In the genomic region with DNA sequence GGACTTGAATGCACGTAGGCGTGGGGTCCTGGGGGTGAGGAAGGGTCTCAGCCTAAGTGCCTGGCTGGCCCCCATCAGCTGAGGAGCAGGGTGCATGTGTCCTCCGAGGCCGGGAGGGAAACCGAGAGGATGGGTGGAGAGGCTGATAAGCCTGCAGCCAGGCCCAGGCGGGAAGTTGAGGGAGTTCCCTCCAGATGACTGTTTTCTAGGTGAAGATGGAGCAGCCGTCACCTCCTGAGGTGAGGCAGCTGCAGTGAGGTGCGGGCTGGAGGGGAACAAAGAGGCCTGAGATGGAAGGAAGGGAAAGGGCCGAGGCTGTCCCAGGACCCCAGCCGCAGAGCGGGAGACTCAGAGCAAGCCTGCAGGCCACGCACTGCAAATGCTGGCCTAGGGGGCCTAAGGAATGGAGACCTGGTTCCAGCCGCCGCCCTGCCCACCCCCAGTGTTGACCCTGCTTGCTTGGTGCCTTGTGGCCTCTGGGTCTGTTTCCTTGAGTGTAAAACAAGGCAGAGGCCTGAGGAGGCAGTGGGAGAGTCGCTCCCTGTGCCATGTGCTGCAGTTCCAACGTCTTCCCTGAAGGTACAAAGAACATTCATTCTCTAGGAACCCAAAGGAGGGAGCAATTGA, we compare ENCODE assay signal across 2 cellular contexts.
TF ChIP-seq lines count a peak whose summit lies in the region.

No MANE protein-coding gene starts in this region.

TF ChIP-seq in K562, 482 proteins besides CTCF, POLR2A, EP300 and RAD21 (continued from another document):
- TF ChIP-seq, protein P1, sequence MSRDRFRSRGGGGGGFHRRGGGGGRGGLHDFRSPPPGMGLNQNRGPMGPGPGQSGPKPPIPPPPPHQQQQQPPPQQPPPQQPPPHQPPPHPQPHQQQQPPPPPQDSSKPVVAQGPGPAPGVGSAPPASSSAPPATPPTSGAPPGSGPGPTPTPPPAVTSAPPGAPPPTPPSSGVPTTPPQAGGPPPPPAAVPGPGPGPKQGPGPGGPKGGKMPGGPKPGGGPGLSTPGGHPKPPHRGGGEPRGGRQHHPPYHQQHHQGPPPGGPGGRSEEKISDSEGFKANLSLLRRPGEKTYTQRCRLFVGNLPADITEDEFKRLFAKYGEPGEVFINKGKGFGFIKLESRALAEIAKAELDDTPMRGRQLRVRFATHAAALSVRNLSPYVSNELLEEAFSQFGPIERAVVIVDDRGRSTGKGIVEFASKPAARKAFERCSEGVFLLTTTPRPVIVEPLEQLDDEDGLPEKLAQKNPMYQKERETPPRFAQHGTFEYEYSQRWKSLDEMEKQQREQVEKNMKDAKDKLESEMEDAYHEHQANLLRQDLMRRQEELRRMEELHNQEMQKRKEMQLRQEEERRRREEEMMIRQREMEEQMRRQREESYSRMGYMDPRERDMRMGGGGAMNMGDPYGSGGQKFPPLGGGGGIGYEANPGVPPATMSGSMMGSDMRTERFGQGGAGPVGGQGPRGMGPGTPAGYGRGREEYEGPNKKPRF (IDR thresholded peaks at IDR 0.05; ENCODE audit: low read depth, low read length) = no peak
- peak; percentile 18; the same call in 1 of the 2 replicates for TF ChIP-seq CREM (IDR thresholded peaks at IDR 0.05; ENCODE audit: low read depth)
- peak; percentile 18; the same call in 1 of the 2 replicates for TF ChIP-seq TCF3 (CRISPR knock-in tag; IDR thresholded peaks at IDR 0.05)
- peak in 1 of 2 experiments; percentile 44; a peak in 1 of 4 replicates for TF ChIP-seq KDM1A (IDR thresholded peaks at IDR 0.05)
- TF ChIP-seq SREBF2 (CRISPR knock-in tag; IDR thresholded peaks at IDR 0.05) = no peak
- TF ChIP-seq MYC (IDR thresholded peaks at IDR 0.05; ENCODE audit: low read depth, low read length) = peak; percentile 11; the same call in 1 of the 2 replicates
- TF ChIP-seq MYC (CRISPR knock-in tag; IDR thresholded peaks at IDR 0.05; ENCODE audit: borderline replicate concordance, low read depth) = no peak
- TF ChIP-seq CBFA2T3 (IDR thresholded peaks at IDR 0.05) = peak; percentile 33
- no peak for TF ChIP-seq ZC3H8 (IDR thresholded peaks at IDR 0.05)
- TF ChIP-seq L3MBTL2 (IDR thresholded peaks at IDR 0.05) = peak; percentile 47; the same call in 1 of the 2 replicates
- TF ChIP-seq MEF2D (tag; conservative IDR thresholded peaks at IDR 0.05; ENCODE audit: low read depth) = no peak
- TF ChIP-seq MIER1 (IDR thresholded peaks at IDR 0.05; ENCODE audit: low read depth) = no peak
TF ChIP-seq in K562: peak in this region for 15.

TF ChIP-seq in HepG2, 621 proteins besides CTCF, POLR2A, EP300 and RAD21 (continued from another document and continues in another):
- TF ChIP-seq, protein P2, sequence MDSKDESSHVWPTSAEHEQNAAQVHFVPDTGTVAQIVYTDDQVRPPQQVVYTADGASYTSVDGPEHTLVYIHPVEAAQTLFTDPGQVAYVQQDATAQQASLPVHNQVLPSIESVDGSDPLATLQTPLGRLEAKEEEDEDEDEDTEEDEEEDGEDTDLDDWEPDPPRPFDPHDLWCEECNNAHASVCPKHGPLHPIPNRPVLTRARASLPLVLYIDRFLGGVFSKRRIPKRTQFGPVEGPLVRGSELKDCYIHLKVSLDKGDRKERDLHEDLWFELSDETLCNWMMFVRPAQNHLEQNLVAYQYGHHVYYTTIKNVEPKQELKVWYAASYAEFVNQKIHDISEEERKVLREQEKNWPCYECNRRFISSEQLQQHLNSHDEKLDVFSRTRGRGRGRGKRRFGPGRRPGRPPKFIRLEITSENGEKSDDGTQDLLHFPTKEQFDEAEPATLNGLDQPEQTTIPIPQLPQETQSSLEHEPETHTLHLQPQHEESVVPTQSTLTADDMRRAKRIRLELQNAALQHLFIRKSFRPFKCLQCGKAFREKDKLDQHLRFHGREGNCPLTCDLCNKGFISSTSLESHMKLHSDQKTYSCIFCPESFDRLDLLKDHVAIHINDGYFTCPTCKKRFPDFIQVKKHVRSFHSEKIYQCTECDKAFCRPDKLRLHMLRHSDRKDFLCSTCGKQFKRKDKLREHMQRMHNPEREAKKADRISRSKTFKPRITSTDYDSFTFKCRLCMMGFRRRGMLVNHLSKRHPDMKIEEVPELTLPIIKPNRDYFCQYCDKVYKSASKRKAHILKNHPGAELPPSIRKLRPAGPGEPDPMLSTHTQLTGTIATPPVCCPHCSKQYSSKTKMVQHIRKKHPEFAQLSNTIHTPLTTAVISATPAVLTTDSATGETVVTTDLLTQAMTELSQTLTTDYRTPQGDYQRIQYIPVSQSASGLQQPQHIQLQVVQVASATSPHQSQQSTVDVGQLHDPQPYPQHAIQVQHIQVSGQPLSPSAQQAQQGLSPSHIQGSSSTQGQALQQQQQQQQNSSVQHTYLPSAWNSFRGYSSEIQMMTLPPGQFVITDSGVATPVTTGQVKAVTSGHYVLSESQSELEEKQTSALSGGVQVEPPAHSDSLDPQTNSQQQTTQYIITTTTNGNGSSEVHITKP (CRISPR knock-in tag; IDR thresholded peaks at IDR 0.05; ENCODE audit: low read depth) = 0 out of 2 replicates have a peak, but pooled peaks have one; percentile 19
- TF ChIP-seq, protein P3, sequence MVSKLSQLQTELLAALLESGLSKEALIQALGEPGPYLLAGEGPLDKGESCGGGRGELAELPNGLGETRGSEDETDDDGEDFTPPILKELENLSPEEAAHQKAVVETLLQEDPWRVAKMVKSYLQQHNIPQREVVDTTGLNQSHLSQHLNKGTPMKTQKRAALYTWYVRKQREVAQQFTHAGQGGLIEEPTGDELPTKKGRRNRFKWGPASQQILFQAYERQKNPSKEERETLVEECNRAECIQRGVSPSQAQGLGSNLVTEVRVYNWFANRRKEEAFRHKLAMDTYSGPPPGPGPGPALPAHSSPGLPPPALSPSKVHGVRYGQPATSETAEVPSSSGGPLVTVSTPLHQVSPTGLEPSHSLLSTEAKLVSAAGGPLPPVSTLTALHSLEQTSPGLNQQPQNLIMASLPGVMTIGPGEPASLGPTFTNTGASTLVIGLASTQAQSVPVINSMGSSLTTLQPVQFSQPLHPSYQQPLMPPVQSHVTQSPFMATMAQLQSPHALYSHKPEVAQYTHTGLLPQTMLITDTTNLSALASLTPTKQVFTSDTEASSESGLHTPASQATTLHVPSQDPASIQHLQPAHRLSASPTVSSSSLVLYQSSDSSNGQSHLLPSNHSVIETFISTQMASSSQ (IDR thresholded peaks at IDR 0.05; ENCODE audit: low read depth) = no peak
- TF ChIP-seq, protein P3 (CRISPR knock-in tag; IDR thresholded peaks at IDR 0.05; ENCODE audit: borderline replicate concordance) = 0 out of 2 replicates have a peak, but pooled peaks have one; percentile 23
- peak; percentile 52; the same call in 1 of the 2 replicates for TF ChIP-seq ZNF550 (CRISPR knock-in tag; IDR thresholded peaks at IDR 0.05; ENCODE audit: borderline replicate concordance)
- peak; percentile 86 for TF ChIP-seq ZBTB38 (CRISPR knock-in tag; IDR thresholded peaks at IDR 0.05)
- TF ChIP-seq AGO2 (optimal IDR thresholded peaks at IDR 0.05; ENCODE audit: low read depth, low read length) = peak; percentile 79
- TF ChIP-seq NR1H2 (CRISPR knock-in tag; IDR thresholded peaks at IDR 0.05; ENCODE audit: borderline replicate concordance, low read depth) = no peak
- TF ChIP-seq, protein P4, sequence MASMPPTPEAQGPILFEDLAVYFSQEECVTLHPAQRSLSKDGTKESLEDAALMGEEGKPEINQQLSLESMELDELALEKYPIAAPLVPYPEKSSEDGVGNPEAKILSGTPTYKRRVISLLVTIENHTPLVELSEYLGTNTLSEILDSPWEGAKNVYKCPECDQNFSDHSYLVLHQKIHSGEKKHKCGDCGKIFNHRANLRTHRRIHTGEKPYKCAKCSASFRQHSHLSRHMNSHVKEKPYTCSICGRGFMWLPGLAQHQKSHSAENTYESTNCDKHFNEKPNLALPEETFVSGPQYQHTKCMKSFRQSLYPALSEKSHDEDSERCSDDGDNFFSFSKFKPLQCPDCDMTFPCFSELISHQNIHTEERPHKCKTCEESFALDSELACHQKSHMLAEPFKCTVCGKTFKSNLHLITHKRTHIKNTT (CRISPR knock-in tag; IDR thresholded peaks at IDR 0.05) = no peak
- TF ChIP-seq, protein P5, sequence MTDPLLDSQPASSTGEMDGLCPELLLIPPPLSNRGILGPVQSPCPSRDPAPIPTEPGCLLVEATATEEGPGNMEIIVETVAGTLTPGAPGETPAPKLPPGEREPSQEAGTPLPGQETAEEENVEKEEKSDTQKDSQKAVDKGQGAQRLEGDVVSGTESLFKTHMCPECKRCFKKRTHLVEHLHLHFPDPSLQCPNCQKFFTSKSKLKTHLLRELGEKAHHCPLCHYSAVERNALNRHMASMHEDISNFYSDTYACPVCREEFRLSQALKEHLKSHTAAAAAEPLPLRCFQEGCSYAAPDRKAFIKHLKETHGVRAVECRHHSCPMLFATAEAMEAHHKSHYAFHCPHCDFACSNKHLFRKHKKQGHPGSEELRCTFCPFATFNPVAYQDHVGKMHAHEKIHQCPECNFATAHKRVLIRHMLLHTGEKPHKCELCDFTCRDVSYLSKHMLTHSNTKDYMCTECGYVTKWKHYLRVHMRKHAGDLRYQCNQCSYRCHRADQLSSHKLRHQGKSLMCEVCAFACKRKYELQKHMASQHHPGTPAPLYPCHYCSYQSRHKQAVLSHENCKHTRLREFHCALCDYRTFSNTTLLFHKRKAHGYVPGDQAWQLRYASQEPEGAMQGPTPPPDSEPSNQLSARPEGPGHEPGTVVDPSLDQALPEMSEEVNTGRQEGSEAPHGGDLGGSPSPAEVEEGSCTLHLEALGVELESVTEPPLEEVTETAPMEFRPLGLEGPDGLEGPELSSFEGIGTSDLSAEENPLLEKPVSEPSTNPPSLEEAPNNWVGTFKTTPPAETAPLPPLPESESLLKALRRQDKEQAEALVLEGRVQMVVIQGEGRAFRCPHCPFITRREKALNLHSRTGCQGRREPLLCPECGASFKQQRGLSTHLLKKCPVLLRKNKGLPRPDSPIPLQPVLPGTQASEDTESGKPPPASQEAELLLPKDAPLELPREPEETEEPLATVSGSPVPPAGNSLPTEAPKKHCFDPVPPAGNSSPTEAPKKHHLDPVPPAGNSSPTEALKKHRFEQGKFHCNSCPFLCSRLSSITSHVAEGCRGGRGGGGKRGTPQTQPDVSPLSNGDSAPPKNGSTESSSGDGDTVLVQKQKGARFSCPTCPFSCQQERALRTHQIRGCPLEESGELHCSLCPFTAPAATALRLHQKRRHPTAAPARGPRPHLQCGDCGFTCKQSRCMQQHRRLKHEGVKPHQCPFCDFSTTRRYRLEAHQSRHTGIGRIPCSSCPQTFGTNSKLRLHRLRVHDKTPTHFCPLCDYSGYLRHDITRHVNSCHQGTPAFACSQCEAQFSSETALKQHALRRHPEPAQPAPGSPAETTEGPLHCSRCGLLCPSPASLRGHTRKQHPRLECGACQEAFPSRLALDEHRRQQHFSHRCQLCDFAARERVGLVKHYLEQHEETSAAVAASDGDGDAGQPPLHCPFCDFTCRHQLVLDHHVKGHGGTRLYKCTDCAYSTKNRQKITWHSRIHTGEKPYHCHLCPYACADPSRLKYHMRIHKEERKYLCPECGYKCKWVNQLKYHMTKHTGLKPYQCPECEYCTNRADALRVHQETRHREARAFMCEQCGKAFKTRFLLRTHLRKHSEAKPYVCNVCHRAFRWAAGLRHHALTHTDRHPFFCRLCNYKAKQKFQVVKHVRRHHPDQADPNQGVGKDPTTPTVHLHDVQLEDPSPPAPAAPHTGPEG (CRISPR knock-in tag; IDR thresholded peaks at IDR 0.05) = no peak
- no peak for TF ChIP-seq ZC3H4 (CRISPR knock-in tag; IDR thresholded peaks at IDR 0.05; ENCODE audit: borderline replicate concordance)
- TF ChIP-seq KMT2A (CRISPR knock-in tag; IDR thresholded peaks at IDR 0.05) = 0 out of 2 replicates have a peak, but pooled peaks have one; percentile 40
- TF ChIP-seq POGZ (CRISPR knock-in tag; IDR thresholded peaks at IDR 0.05) = no peak
- TF ChIP-seq CBX2 (IDR thresholded peaks at IDR 0.05; ENCODE audit: low read depth, low read length) = no peak
- TF ChIP-seq CBX2 (CRISPR knock-in tag; IDR thresholded peaks at IDR 0.05; ENCODE audit: low read depth) = no peak; the same call in 1 of the 2 replicates
- TF ChIP-seq CC2D1A (CRISPR knock-in tag; IDR thresholded peaks at IDR 0.05) = 0 out of 2 replicates have a peak, but pooled peaks have one; percentile 71
- TF ChIP-seq, protein P6, sequence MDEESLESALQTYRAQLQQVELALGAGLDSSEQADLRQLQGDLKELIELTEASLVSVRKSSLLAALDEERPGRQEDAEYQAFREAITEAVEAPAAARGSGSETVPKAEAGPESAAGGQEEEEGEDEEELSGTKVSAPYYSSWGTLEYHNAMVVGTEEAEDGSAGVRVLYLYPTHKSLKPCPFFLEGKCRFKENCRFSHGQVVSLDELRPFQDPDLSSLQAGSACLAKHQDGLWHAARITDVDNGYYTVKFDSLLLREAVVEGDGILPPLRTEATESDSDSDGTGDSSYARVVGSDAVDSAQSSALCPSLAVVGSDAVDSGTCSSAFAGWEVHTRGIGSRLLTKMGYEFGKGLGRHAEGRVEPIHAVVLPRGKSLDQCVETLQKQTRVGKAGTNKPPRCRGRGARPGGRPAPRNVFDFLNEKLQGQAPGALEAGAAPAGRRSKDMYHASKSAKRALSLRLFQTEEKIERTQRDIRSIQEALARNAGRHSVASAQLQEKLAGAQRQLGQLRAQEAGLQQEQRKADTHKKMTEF (CRISPR knock-in tag; IDR thresholded peaks at IDR 0.05) = peak; percentile 38; the same call in 1 of the 2 replicates
- TF ChIP-seq MEF2D (CRISPR knock-in tag; IDR thresholded peaks at IDR 0.05) = 0 out of 2 replicates have a peak, but pooled peaks have one; percentile 2
- TF ChIP-seq, protein P7, sequence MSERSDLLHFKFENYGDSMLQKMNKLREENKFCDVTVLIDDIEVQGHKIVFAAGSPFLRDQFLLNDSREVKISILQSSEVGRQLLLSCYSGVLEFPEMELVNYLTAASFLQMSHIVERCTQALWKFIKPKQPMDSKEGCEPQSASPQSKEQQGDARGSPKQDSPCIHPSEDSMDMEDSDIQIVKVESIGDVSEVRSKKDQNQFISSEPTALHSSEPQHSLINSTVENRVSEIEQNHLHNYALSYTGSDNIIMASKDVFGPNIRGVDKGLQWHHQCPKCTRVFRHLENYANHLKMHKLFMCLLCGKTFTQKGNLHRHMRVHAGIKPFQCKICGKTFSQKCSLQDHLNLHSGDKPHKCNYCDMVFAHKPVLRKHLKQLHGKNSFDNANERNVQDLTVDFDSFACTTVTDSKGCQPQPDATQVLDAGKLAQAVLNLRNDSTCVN (CRISPR knock-in tag; IDR thresholded peaks at IDR 0.05; ENCODE audit: borderline replicate concordance) = 0 out of 2 replicates have a peak, but pooled peaks have one; percentile 29
- peak; percentile 31; the same call in 1 of the 2 replicates for TF ChIP-seq ZNF782 (CRISPR knock-in tag; IDR thresholded peaks at IDR 0.05; ENCODE audit: borderline replicate concordance)
- peak; percentile 68 for TF ChIP-seq RBFOX2 (IDR thresholded peaks at IDR 0.05; ENCODE audit: low read depth, low read length)
